Comparison of ENCODE assay signal across 8 cellular contexts in genomic region chr2:240452471-240453256, GRCh38. TPM values are rescaled to one million over a fixed set of nuclear protein-coding genes. Genes with fewer than 3 reads are reported as not detected.
A peak's percentile ranks its signal among the peaks of the same experiment; 100 is the strongest.
DNase-seq lines count a peak whose midpoint lies in the region; ATAC-seq and TF ChIP-seq lines count a peak whose summit lies in the region.

No MANE protein-coding gene starts in this region.

- H3K4me1 ChIP-seq in RWPE2 (ENCODE audit: insufficient read depth, poor library complexity, severe bottlenecking) (peaks cover 52% of the 10 kb centered on the region), transverse colon (peaks cover 6 to 30% (median 21%) of the 10 kb centered on the region in 4 donors)

- no peak for TF ChIP-seq POLR2A in transverse colon (IDR thresholded peaks at IDR 0.05)

- H3K36me3 Mint-ChIP-seq in activated naive CD8-positive, alpha-beta T cell treated with anti-CD3 and anti-CD28 coated beads for 36 hours = no peaks in the 10 kb centered on the region
- no peaks in the 10 kb centered on the region for H3K36me3 Mint-ChIP-seq in activated naive CD8-positive, alpha-beta T cell treated with anti-CD3 and anti-CD28 coated beads, Interleukin-2, amount 50 U/mL, for 24 hours (ENCODE audit: low read depth)
- no peaks in the 10 kb centered on the region for H3K36me3 Mint-ChIP-seq in mesothelial cell of epicardium

- WGBS in transverse colon (ENCODE audit: low coverage in 1 of 2), 2 donors = 2% methylated on average over 48 of the region's 102 CpGs; no CpG with 5 or more reads in 1 of the 2 donors

- H3K9me3 ChIP-seq in RWPE2 (ENCODE audit: severe bottlenecking) (no peaks in the 10 kb centered on the region), transverse colon (no peaks in the 10 kb centered on the region)

- H3K4me1 Mint-ChIP-seq in activated naive CD8-positive, alpha-beta T cell treated with anti-CD3 and anti-CD28 coated beads for 36 hours = peaks cover 9% of the 10 kb centered on the region
- H3K4me1 Mint-ChIP-seq in activated naive CD8-positive, alpha-beta T cell treated with anti-CD3 and anti-CD28 coated beads, Interleukin-2, amount 50 U/mL, for 24 hours = peaks cover 6% of the 10 kb centered on the region
- H3K4me1 Mint-ChIP-seq in mesothelial cell of epicardium = peaks cover 49% of the 10 kb centered on the region

- no peaks in the 10 kb centered on the region for H3K9me3 Mint-ChIP-seq in activated naive CD8-positive, alpha-beta T cell treated with anti-CD3 and anti-CD28 coated beads for 36 hours
- no peaks in the 10 kb centered on the region for H3K9me3 Mint-ChIP-seq in activated naive CD8-positive, alpha-beta T cell treated with anti-CD3 and anti-CD28 coated beads, Interleukin-2, amount 50 U/mL, for 24 hours
- no peaks in the 10 kb centered on the region for H3K9me3 Mint-ChIP-seq in mesothelial cell of epicardium

- in situ Hi-C loops in transverse colon (cut with MboI; ENCODE audit: low pct_ligation_motif_present in 1 of 4, low pct_unique_long_range_greater_than_20kb in 1 of 4, low sequenced_read_pairs in 3 of 4) = no loop called here

- TF ChIP-seq CTCF in RWPE2 (IDR thresholded peaks at IDR 0.05; ENCODE audit: poor library complexity, severe bottlenecking) = no peak
- no peak for TF ChIP-seq CTCF in mesothelial cell of epicardium (IDR thresholded peaks at IDR 0.05; ENCODE audit: unreplicated experiment)
- TF ChIP-seq CTCF in transverse colon (IDR thresholded peaks at IDR 0.05) = no peak

- no peak overlapping the region for H3K27ac Mint-ChIP-seq in activated naive CD8-positive, alpha-beta T cell treated with anti-CD3 and anti-CD28 coated beads for 36 hours
- H3K27ac Mint-ChIP-seq in activated naive CD8-positive, alpha-beta T cell treated with anti-CD3 and anti-CD28 coated beads, Interleukin-2, amount 50 U/mL, for 24 hours = no peak overlapping the region
- H3K27ac Mint-ChIP-seq in mesothelial cell of epicardium = no peak overlapping the region

- H3K27me3 Mint-ChIP-seq in activated naive CD8-positive, alpha-beta T cell treated with anti-CD3 and anti-CD28 coated beads for 36 hours = peaks cover 61% of the 10 kb centered on the region
- H3K27me3 Mint-ChIP-seq in activated naive CD8-positive, alpha-beta T cell treated with anti-CD3 and anti-CD28 coated beads, Interleukin-2, amount 50 U/mL, for 24 hours = peaks cover 50% of the 10 kb centered on the region
- H3K27me3 Mint-ChIP-seq in mesothelial cell of epicardium (ENCODE audit: low read depth) = peaks cover 20% of the 10 kb centered on the region

- intact Hi-C loops in transverse colon (cut with DNase I; ENCODE audit: low total_unique reads) = no loop called here

- H3K4me3 ChIP-seq in RWPE2 (ENCODE audit: severe bottlenecking) (peak overlapping the region; percentile 61), transverse colon (peak overlapping the region; percentile 42 to 54 (median 52))

- H3K27me3 ChIP-seq in RWPE2 (ENCODE audit: insufficient read depth, poor library complexity, severe bottlenecking) = no peaks in the 10 kb centered on the region
- H3K27me3 ChIP-seq in transverse colon = peaks cover 65% of the 10 kb centered on the region

- H3K27ac ChIP-seq in RWPE2 (ENCODE audit: poor library complexity, severe bottlenecking) (peak overlapping the region; percentile 49), epithelial cell of prostate (peak overlapping the region; percentile 74), transverse colon (no peak overlapping the region)

- ATAC-seq in activated naive CD8-positive, alpha-beta T cell treated with anti-CD3 and anti-CD28 coated beads, Interleukin-2, amount 50 U/mL, for 24 hours = no peak
- peak; percentile 28 for ATAC-seq in RWPE2 (ENCODE audit: low read depth)
- ATAC-seq in HG03442 (IDR thresholded peaks at IDR 0.05; ENCODE audit: unreplicated experiment) = no peak
- no peak for ATAC-seq in GM18519 (IDR thresholded peaks at IDR 0.05; ENCODE audit: low FRiP score, unreplicated experiment)

- peak; percentile 28 for DNase-seq in activated naive CD8-positive, alpha-beta T cell treated with anti-CD3 and anti-CD28 coated beads for 36 hours
- DNase-seq in activated naive CD8-positive, alpha-beta T cell treated with anti-CD3 and anti-CD28 coated beads, Interleukin-2, amount 50 U/mL, for 24 hours = no peak
- DNase-seq in RWPE2 (ENCODE audit: low spot score) (peak; percentile 62), epithelial cell of prostate (ENCODE audit: low read depth, low spot score) (no peak), mesothelial cell of epicardium (ENCODE audit: low spot score in 2 of 2, unreplicated experiment in 2 of 2) (no peak), transverse colon (peak; percentile 68)

- no peak for TF ChIP-seq EP300 in transverse colon (IDR thresholded peaks at IDR 0.05; ENCODE audit: low read depth)

- H3K4me3 Mint-ChIP-seq in activated naive CD8-positive, alpha-beta T cell treated with anti-CD3 and anti-CD28 coated beads for 36 hours = no peak overlapping the region
- no peak overlapping the region for H3K4me3 Mint-ChIP-seq in activated naive CD8-positive, alpha-beta T cell treated with anti-CD3 and anti-CD28 coated beads, Interleukin-2, amount 50 U/mL, for 24 hours
- peak overlapping the region; percentile 68 for H3K4me3 Mint-ChIP-seq in mesothelial cell of epicardium

- H3K36me3 ChIP-seq in RWPE2 (ENCODE audit: low read depth) (no peaks in the 10 kb centered on the region), transverse colon (no peaks in the 10 kb centered on the region)

RNA-seq across cellular contexts. Expression of gene GPC1, which starts 17.2 kb away (rescaled TPM):
- total RNA-seq in activated naive CD8-positive, alpha-beta T cell treated with anti-CD3 and anti-CD28 coated beads for 36 hours = 1 to 10 TPM in 1 of 2 experiments, under 1 TPM in 1; 0.64 to 1.3 TPM
- total RNA-seq in mesothelial cell of epicardium (86.1 to 89.7 TPM (median 88.0 TPM) in 3 replicates), transverse colon (10 to 100 TPM; 10.4 to 31.8 (median 18.0) TPM)

Comparison
In these comparisons a context has a peak if more than half of its experiments do, and no peak if none do; other contexts are left out.
1. DNase-seq: peak in activated naive CD8-positive, alpha-beta T cell treated with anti-CD3 and anti-CD28 coated beads for 36 hours (single experiment), RWPE2 (single experiment) and transverse colon (single experiment); none in activated naive CD8-positive, alpha-beta T cell treated with anti-CD3 and anti-CD28 coated beads, Interleukin-2, amount 50 U/mL, for 24 hours (single experiment), epithelial cell of prostate (single experiment) and mesothelial cell of epicardium (0 of 2).
2. H3K27ac ChIP-seq: peak in RWPE2 (single experiment) and epithelial cell of prostate (single experiment); none in transverse colon (0 of 4).
3. RNA of gene GPC1, which starts 17.2 kb away (total RNA-seq): 86.1 to 89.7 TPM in mesothelial cell of epicardium and 10.4 to 31.8 TPM in transverse colon; 0.64 to 1.3 TPM in activated naive CD8-positive, alpha-beta T cell treated with anti-CD3 and anti-CD28 coated beads for 36 hours; every median in the first group is over 4 times any median in the second.